Comparison of ENCODE assay signal across 12 cellular contexts in genomic region chr10:33237736-33238624, GRCh38.
DNase-seq lines count a peak whose midpoint lies in the region; ATAC-seq, FAIRE-seq and TF ChIP-seq lines count a peak whose summit lies in the region.
"Had no signal": no experiment of that assay in that cellular context is flagged by ENCODE, and none has a peak within 500 bp of the region (broad histone marks: within the 10 kb centered on the region; RNA-seq: fewer than 3 reads in every experiment).

No MANE protein-coding gene starts in this region.

- H3K4me2 ChIP-seq in osteoblast (ENCODE audit: insufficient read depth, low read length) = peak overlapping the region; percentile 56
- H3K4me2 ChIP-seq: KMS-11 had no signal

- H4K20me1 ChIP-seq in osteoblast (ENCODE audit: insufficient read depth, low read length) = no peaks in the 10 kb centered on the region

- no peaks in the 10 kb centered on the region for H3K27me3 ChIP-seq in osteoblast (ENCODE audit: insufficient read depth, low read length)

- ATAC-seq in GM18873 (IDR thresholded peaks at IDR 0.05; ENCODE audit: low FRiP score, unreplicated experiment) = no peak
- ATAC-seq in GM19351 (IDR thresholded peaks at IDR 0.05; ENCODE audit: unreplicated experiment) = no peak

- DNase-seq in EL (peak; percentile 98), RCC 7860 (ENCODE audit: low spot score) (peak; percentile 99), epithelial cell of prostate (ENCODE audit: low read depth, low spot score) (peak; percentile 86), osteoblast (ENCODE audit: insufficient read length, low spot score, missing footprints) (peak; percentile 88), NCI-H1930 (lab: John Stamatoyannopoulos, UW) (no peak), DMS153 (lab: John Stamatoyannopoulos, UW) (no peak)
- DNase-seq: activated CD4-positive, alpha-beta T cell treated with anti-CD3 and anti-CD28 coated beads for 4 hours; posterior cingulate gyrus; stimulated activated CD8-positive, alpha-beta memory T cell treated with anti-CD3 and anti-CD28 coated beads, Interleukin-4, amount 100 ng/mL, for 48 hours had no signal

- TF ChIP-seq CTCF in osteoblast (IDR thresholded peaks at IDR 0.05; ENCODE audit: extremely low read depth, low read depth, low read length) = no peak

- no peak overlapping the region for H3K4me3 ChIP-seq in osteoblast (ENCODE audit: insufficient read depth, low read length)

- H2AFZ ChIP-seq in osteoblast (ENCODE audit: low read length) = no peak overlapping the region

- peaks cover 16% of the 10 kb centered on the region for H3K79me2 ChIP-seq in osteoblast (ENCODE audit: insufficient read depth, low read length)

- peaks cover 17% of the 10 kb centered on the region for H3K36me3 ChIP-seq in osteoblast (ENCODE audit: insufficient read depth, low read length)

- H3K27ac ChIP-seq in epithelial cell of prostate (peak overlapping the region; percentile 77), osteoblast (ENCODE audit: low read depth, low read length) (peak overlapping the region; percentile 88)
- H3K27ac ChIP-seq: KMS-11 had no signal

- FAIRE-seq in RCC 7860 (lab: Jason Lieb, UNC) = peak; percentile 99

- peaks cover 89% of the 10 kb centered on the region for H3K4me1 ChIP-seq in osteoblast (ENCODE audit: insufficient read depth, low read length)

- H3K9me3 ChIP-seq in osteoblast (ENCODE audit: low read depth, low read length) = no peaks in the 10 kb centered on the region

Comparison
In these comparisons a context has a peak if more than half of its experiments do, and no peak if none do; other contexts are left out.
1. DNase-seq: peak in EL (single experiment), RCC 7860 (single experiment), epithelial cell of prostate (single experiment) and osteoblast (single experiment); none in NCI-H1930 (0 of 2) and DMS153 (single experiment).